ENCODE assay signal across 16 cellular contexts in genomic region chr2:227464851-227465250, GRCh38. TPM values are rescaled to one million over a fixed set of nuclear protein-coding genes. Genes with fewer than 3 reads are reported as not detected.
DNase-seq lines count a peak whose midpoint lies in the region; ATAC-seq, FAIRE-seq and TF ChIP-seq lines count a peak whose summit lies in the region.
"Had no signal": no experiment of that assay in that cellular context is flagged by ENCODE, and none has a peak within 500 bp of the region (broad histone marks: within the 10 kb centered on the region; RNA-seq: fewer than 3 reads in every experiment).

No MANE protein-coding gene starts in this region.

- peaks cover 77% of the 10 kb centered on the region for H3K4me1 Mint-ChIP-seq in activated CD4-positive, alpha-beta T cell treated with anti-CD3 and anti-CD28 coated beads, Interleukin-2, amount 10 ng/mL, durations not matched to agents 7 days and 5 days
- H3K4me1 Mint-ChIP-seq in astrocyte (ENCODE audit: low read depth, unreplicated experiment), result peaks cover 30% of the 10 kb centered on the region

- DNase-seq in stimulated activated CD4-positive, alpha-beta T cell treated with anti-CD3 and anti-CD28 coated beads, Interleukin-2, amount 100 ng/mL, for 4 hours (ENCODE audit: low read depth), result peak; percentile 13
- no peak for DNase-seq in stimulated activated CD4-positive, alpha-beta T cell treated with anti-CD3 and anti-CD28 coated beads, Interleukin-12 subunit alpha, Interleukin-12 subunit beta, amount 100 ng/mL, for 4 hours
- DNase-seq in activated CD4-positive, alpha-beta T cell treated with anti-CD3 and anti-CD28 coated beads, Interleukin-2, amount 10 ng/mL, durations not matched to agents 7 days and 5 days, result no peak
- no peak for DNase-seq in astrocyte (ENCODE audit: low read depth)
- DNase-seq in NCI-H774 (lab: John Stamatoyannopoulos, UW), result no peak
- no peak for DNase-seq in left ventricle myocardium inferior
- DNase-seq: adrenal gland, cerebellar nuclear complex, left lung, posterior cingulate gyrus, T1000 had no signal

- H3K36me3 ChIP-seq in astrocyte (ENCODE audit: insufficient read depth, low read length) (no peaks in the 10 kb centered on the region), left ventricle myocardium inferior (no peaks in the 10 kb centered on the region)
- H3K36me3 ChIP-seq: adrenal gland, left lung had no signal

- H3K4me1 ChIP-seq in astrocyte (ENCODE audit: insufficient read depth, low read length), result peaks cover 28% of the 10 kb centered on the region
- peaks cover 9% of the 10 kb centered on the region for H3K4me1 ChIP-seq in left ventricle myocardium inferior

- H3K4me2 ChIP-seq in astrocyte (ENCODE audit: low read length), result no peak overlapping the region
- H3K4me2 ChIP-seq: KMS-11 had no signal

- H3K4me3 Mint-ChIP-seq in activated CD4-positive, alpha-beta T cell treated with anti-CD3 and anti-CD28 coated beads, Interleukin-2, amount 10 ng/mL, durations not matched to agents 7 days and 5 days, result peak overlapping the region; percentile 45
- H3K4me3 Mint-ChIP-seq in astrocyte (ENCODE audit: unreplicated experiment), result peak overlapping the region; percentile 27

- no peaks in the 10 kb centered on the region for H3K27me3 Mint-ChIP-seq in activated CD4-positive, alpha-beta T cell treated with anti-CD3 and anti-CD28 coated beads, Interleukin-2, amount 10 ng/mL, durations not matched to agents 7 days and 5 days
- no peaks in the 10 kb centered on the region for H3K27me3 Mint-ChIP-seq in astrocyte (ENCODE audit: low read depth, unreplicated experiment)

- peak overlapping the region; percentile 89 for H3K27ac Mint-ChIP-seq in activated CD4-positive, alpha-beta T cell treated with anti-CD3 and anti-CD28 coated beads, Interleukin-2, amount 10 ng/mL, durations not matched to agents 7 days and 5 days
- no peak overlapping the region for H3K27ac Mint-ChIP-seq in astrocyte (ENCODE audit: unreplicated experiment)

- TF ChIP-seq CTCF in astrocyte (IDR thresholded peaks at IDR 0.05; ENCODE audit: insufficient read depth, low read depth, low read length), result no peak
- no peak for TF ChIP-seq CTCF in left ventricle myocardium inferior (IDR thresholded peaks at IDR 0.05; ENCODE audit: borderline replicate concordance)

- H3K79me2 ChIP-seq in astrocyte (ENCODE audit: insufficient read depth, low read length), result no peaks in the 10 kb centered on the region

- H2AFZ ChIP-seq in astrocyte (ENCODE audit: low read depth, low read length), result no peak overlapping the region

- no peaks in the 10 kb centered on the region for H3K27me3 ChIP-seq in astrocyte (ENCODE audit: insufficient read depth, low read length)
- H3K27me3 ChIP-seq in left ventricle myocardium inferior (ENCODE audit: low read depth), result no peaks in the 10 kb centered on the region
- H3K27me3 ChIP-seq: adrenal gland, left lung had no signal

- no peak for FAIRE-seq in astrocyte (lab: Jason Lieb, UNC)

- CTCF ChIA-PET in activated CD4-positive, alpha-beta T cell treated with anti-CD3 and anti-CD28 coated beads, Interleukin-2, amount 10 ng/mL, durations not matched to agents 7 days and 5 days (lab: Charles Lee), result no interaction called here

- POLR2A ChIA-PET in activated CD4-positive, alpha-beta T cell treated with anti-CD3 and anti-CD28 coated beads, Interleukin-2, amount 10 ng/mL, durations not matched to agents 7 days and 5 days (lab: Charles Lee), result no interaction called here

- H3K9me3 ChIP-seq in astrocyte (ENCODE audit: insufficient read depth, low read depth, low read length) (no peaks in the 10 kb centered on the region), left ventricle myocardium inferior (replicated peaks) (no peaks in the 10 kb centered on the region)
- H3K9me3 ChIP-seq: adrenal gland, left lung had no signal

- H4K20me1 ChIP-seq in astrocyte (ENCODE audit: insufficient read depth, low read length), result no peaks in the 10 kb centered on the region

- H3K9me3 Mint-ChIP-seq in activated CD4-positive, alpha-beta T cell treated with anti-CD3 and anti-CD28 coated beads, Interleukin-2, amount 10 ng/mL, durations not matched to agents 7 days and 5 days, result no peaks in the 10 kb centered on the region
- H3K9me3 Mint-ChIP-seq in astrocyte (ENCODE audit: unreplicated experiment), result no peaks in the 10 kb centered on the region

- H3K36me3 Mint-ChIP-seq in activated CD4-positive, alpha-beta T cell treated with anti-CD3 and anti-CD28 coated beads, Interleukin-2, amount 10 ng/mL, durations not matched to agents 7 days and 5 days (ENCODE audit: low read depth), result no peaks in the 10 kb centered on the region
- H3K36me3 Mint-ChIP-seq in astrocyte (ENCODE audit: low read depth, unreplicated experiment), result no peaks in the 10 kb centered on the region

- no peak overlapping the region for H3K27ac ChIP-seq in astrocyte (ENCODE audit: low read depth, low read length)
- no peak overlapping the region for H3K27ac ChIP-seq in left ventricle myocardium inferior (replicated peaks)
- H3K27ac ChIP-seq: adrenal gland, HL-60, KMS-11, left lung had no signal

- no peak for ATAC-seq in HG03342 (IDR thresholded peaks at IDR 0.05; ENCODE audit: unreplicated experiment)
- ATAC-seq in GM18502 (IDR thresholded peaks at IDR 0.05; ENCODE audit: poor library complexity, unreplicated experiment), result no peak
- ATAC-seq: left lung had no signal

- no peak overlapping the region for H3K9ac ChIP-seq in astrocyte (ENCODE audit: low read length)
- H3K9ac ChIP-seq: KMS-11 had no signal

- H3K4me3 ChIP-seq in astrocyte (ENCODE audit: insufficient read depth, low read depth, low read length), result no peak overlapping the region
- no peak overlapping the region for H3K4me3 ChIP-seq in left ventricle myocardium inferior
- H3K4me3 ChIP-seq: adrenal gland, left lung, skin epidermis had no signal

- intact Hi-C loops in left ventricle myocardium inferior (cut with micrococcal nuclease), result no loop called here

RNA-seq across cellular contexts. Expression of gene AGFG1, which starts 7.1 kb away (rescaled TPM):
- total RNA-seq in activated CD4-positive, alpha-beta T cell treated with anti-CD3 and anti-CD28 coated beads, Interleukin-2, amount 10 ng/mL, durations not matched to agents 7 days and 5 days, result 10 to 100 TPM; 59.9 to 80.1 TPM
- total RNA-seq in astrocyte (84.1 and 87.9 TPM in 2 replicates), left ventricle myocardium inferior (50.4 TPM)
